In genomic region chr19:13427273-13428051, GRCh38 we compare ENCODE assay signal across 25 cellular contexts.
"Had no signal": no experiment of that assay in that cellular context is flagged by ENCODE, and none has a peak within 500 bp of the region (broad histone marks: within the 10 kb centered on the region; RNA-seq: fewer than 3 reads in every experiment).

No MANE protein-coding gene starts in this region.

- ATAC-seq: activated CD4-positive, alpha-beta T cell treated with anti-CD3 and anti-CD28 coated beads for 36 hours; activated CD8-positive, alpha-beta memory T cell treated with anti-CD3 and anti-CD28 coated beads, Interleukin-2, amount 10 ng/mL, durations not matched to agents 7 days and 5 days; activated CD8-positive, alpha-beta T cell treated with anti-CD3 and anti-CD28 coated beads, Interleukin-2, amount 10 ng/mL, durations not matched to agents 7 days and 5 days; activated naive CD8-positive, alpha-beta T cell treated with anti-CD3 and anti-CD28 coated beads, Interleukin-2, amount 50 U/mL, for 24 hours; body of pancreas; esophagus mucosa; heart left ventricle had no signal

- H3K4me3 Mint-ChIP-seq: activated CD4-positive, alpha-beta memory T cell treated with anti-CD3 and anti-CD28 coated beads for 36 hours; activated CD4-positive, alpha-beta T cell treated with anti-CD3 and anti-CD28 coated beads for 36 hours; activated CD4-positive, alpha-beta T cell treated with anti-CD3 and anti-CD28 coated beads, Interleukin-2, amount 10 ng/mL, durations not matched to agents 24 days and 14 days; activated CD8-positive, alpha-beta memory T cell treated with anti-CD3 and anti-CD28 coated beads, Interleukin-2, amount 10 ng/mL, durations not matched to agents 7 days and 5 days; activated CD8-positive, alpha-beta T cell treated with anti-CD3 and anti-CD28 coated beads, Interleukin-2, amount 10 ng/mL, durations not matched to agents 7 days and 5 days; activated naive CD4-positive, alpha-beta T cell treated with anti-CD3 and anti-CD28 coated beads for 36 hours; activated naive CD4-positive, alpha-beta T cell treated with anti-CD3 and anti-CD28 coated beads, Interleukin-2, amount 50 U/mL, for 24 hours; activated naive CD8-positive, alpha-beta T cell treated with anti-CD3 and anti-CD28 coated beads for 36 hours; activated naive CD8-positive, alpha-beta T cell treated with anti-CD3 and anti-CD28 coated beads, Interleukin-2, amount 50 U/mL, for 24 hours; activated T-helper 1 cell treated with anti-CD3 and anti-CD28 coated beads, Interleukin-12 subunit alpha, Interleukin-12 subunit beta, Interleukin-2, Interleukin-4 antibody, amounts not matched to agents 30 ng/mL and 10 ng/mL and 1 ng/mL, durations not matched to agents 14 hours and 24 hours and 36 hours had no signal

- H3K27ac Mint-ChIP-seq: activated CD4-positive, alpha-beta memory T cell treated with anti-CD3 and anti-CD28 coated beads for 36 hours; activated CD4-positive, alpha-beta T cell treated with anti-CD3 and anti-CD28 coated beads for 36 hours; activated CD4-positive, alpha-beta T cell treated with anti-CD3 and anti-CD28 coated beads, Interleukin-2, amount 10 ng/mL, durations not matched to agents 24 days and 14 days; activated CD8-positive, alpha-beta memory T cell treated with anti-CD3 and anti-CD28 coated beads, Interleukin-2, amount 10 ng/mL, durations not matched to agents 7 days and 5 days; activated CD8-positive, alpha-beta T cell treated with anti-CD3 and anti-CD28 coated beads, Interleukin-2, amount 10 ng/mL, durations not matched to agents 7 days and 5 days; activated naive CD4-positive, alpha-beta T cell treated with anti-CD3 and anti-CD28 coated beads for 36 hours; activated naive CD4-positive, alpha-beta T cell treated with anti-CD3 and anti-CD28 coated beads, Interleukin-2, amount 50 U/mL, for 24 hours; activated naive CD8-positive, alpha-beta T cell treated with anti-CD3 and anti-CD28 coated beads for 36 hours; activated naive CD8-positive, alpha-beta T cell treated with anti-CD3 and anti-CD28 coated beads, Interleukin-2, amount 50 U/mL, for 24 hours; activated T-helper 1 cell treated with anti-CD3 and anti-CD28 coated beads, Interleukin-12 subunit alpha, Interleukin-12 subunit beta, Interleukin-2, Interleukin-4 antibody, amounts not matched to agents 30 ng/mL and 10 ng/mL and 1 ng/mL, durations not matched to agents 14 hours and 24 hours and 36 hours; activated T-helper 2 cell treated with anti-CD3 and anti-CD28 coated beads, Interferon-gamma antibody, Interleukin-2, Interleukin-4, amounts not matched to agents 10 μg/mL and 5 μg/mL and 100 μg/mL, durations not matched to agents 14 hours and 24 hours and 36 hours had no signal

- H3K4me1 ChIP-seq: adrenal gland, body of pancreas, colonic mucosa had no signal

- H3K36me3 Mint-ChIP-seq: activated CD8-positive, alpha-beta memory T cell treated with anti-CD3 and anti-CD28 coated beads, Interleukin-2, amount 10 ng/mL, durations not matched to agents 7 days and 5 days; activated naive CD8-positive, alpha-beta T cell treated with anti-CD3 and anti-CD28 coated beads for 36 hours had no signal

- H3K9me3 ChIP-seq: colonic mucosa had no signal

- H3K36me3 ChIP-seq: adrenal gland, colonic mucosa, heart left ventricle had no signal

- H3K4me1 Mint-ChIP-seq: activated CD4-positive, alpha-beta T cell treated with anti-CD3 and anti-CD28 coated beads for 36 hours; activated CD4-positive, alpha-beta T cell treated with anti-CD3 and anti-CD28 coated beads, Interleukin-2, amount 10 ng/mL, durations not matched to agents 24 days and 14 days; activated CD8-positive, alpha-beta memory T cell treated with anti-CD3 and anti-CD28 coated beads, Interleukin-2, amount 10 ng/mL, durations not matched to agents 7 days and 5 days; activated naive CD4-positive, alpha-beta T cell treated with anti-CD3 and anti-CD28 coated beads, Interleukin-2, amount 50 U/mL, for 24 hours; activated naive CD8-positive, alpha-beta T cell treated with anti-CD3 and anti-CD28 coated beads for 36 hours had no signal

- DNase-seq: activated CD4-positive, CD25-positive, alpha-beta regulatory T cell; activated CD4-positive, CD25-positive, alpha-beta regulatory T cell treated with anti-CD3 and anti-CD28 coated beads, Interleukin-2, amount 50 U/mL, for 72 hours; activated CD8-positive, alpha-beta memory T cell treated with anti-CD3 and anti-CD28 coated beads, Interleukin-2, amount 10 ng/mL, durations not matched to agents 7 days and 5 days; activated CD8-positive, alpha-beta memory T cell treated with anti-CD3 and anti-CD28 coated beads, Interleukin-2, amount 50 U/mL, for 4 hours; activated effector memory CD4-positive, alpha-beta T cell treated with anti-CD3 and anti-CD28 coated beads, Interleukin-2, amount 50 U/mL, for 16 hours; activated naive CD8-positive, alpha-beta T cell treated with anti-CD3 and anti-CD28 coated beads for 36 hours; activated T-cell treated with anti-CD3 and anti-CD28 coated beads, Interleukin-2, amount 50 U/mL, for 1 hour; aorta; central memory CD4-positive, alpha-beta T cell; cerebellar nuclear complex; effector CD8-positive, alpha-beta T cell; heart left ventricle had no signal

- H3K4me3 ChIP-seq: adrenal gland, body of pancreas, colonic mucosa, heart left ventricle had no signal

- H3K27ac ChIP-seq: adrenal gland, body of pancreas, colonic mucosa, heart left ventricle had no signal

- H3K27me3 ChIP-seq: body of pancreas, colonic mucosa, heart left ventricle had no signal
